18 cellular contexts compared by ENCODE assay signal in the genomic region with DNA sequence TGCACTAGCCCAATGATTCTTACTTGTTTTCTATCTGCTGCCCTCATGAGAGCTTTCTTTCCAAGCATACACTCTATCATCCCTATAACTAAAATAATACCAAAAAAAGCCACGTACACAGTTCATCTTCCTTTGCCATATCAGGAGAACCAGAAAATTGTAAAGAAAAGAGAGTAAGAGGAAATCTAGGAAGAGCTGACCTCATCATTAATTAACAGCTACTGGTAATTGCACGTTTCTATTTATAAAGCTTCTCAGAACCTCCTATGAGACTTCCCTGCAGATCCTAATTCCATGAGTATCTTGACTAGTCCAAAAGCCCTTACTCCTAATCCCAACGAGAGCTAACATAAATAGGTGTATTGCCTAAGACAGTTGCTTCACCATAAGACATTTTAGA.
DNase-seq lines count a peak whose midpoint lies in the region; ATAC-seq, FAIRE-seq and TF ChIP-seq lines count a peak whose summit lies in the region.
"Had no signal": no experiment of that assay in that cellular context is flagged by ENCODE, and none has a peak within 500 bp of the region (broad histone marks: within the 10 kb centered on the region; RNA-seq: fewer than 3 reads in every experiment).

No MANE protein-coding gene starts in this region.

- intact Hi-C loops in Right ventricle myocardium superior (cut with DNase I), result no loop called here

- POLR2A ChIA-PET in HEK293 (lab: Yijun Ruan, JAX), result no interaction called here

- no peaks in the 10 kb centered on the region for H3K36me3 ChIP-seq in cardiac muscle cell
- H3K36me3 ChIP-seq in HEK293 (ENCODE audit: control insufficient read depth in 2 of 2, insufficient read depth in 1 of 2, low read length in 2 of 2), result no peaks in the 10 kb centered on the region
- H3K36me3 ChIP-seq in neural cell (ENCODE audit: insufficient read depth, low read length), result no peaks in the 10 kb centered on the region

- no peak for ATAC-seq in Right ventricle myocardium superior (ENCODE audit: poor library complexity)
- no peak for ATAC-seq in GM18867 (IDR thresholded peaks at IDR 0.05; ENCODE audit: unreplicated experiment)

- H3K79me2 ChIP-seq in neural cell (replicated peaks; ENCODE audit: insufficient read depth, low read length), result no peaks in the 10 kb centered on the region

- H3K27me3 ChIP-seq in cardiac muscle cell, result no peaks in the 10 kb centered on the region
- H3K27me3 ChIP-seq in neural cell (ENCODE audit: insufficient read depth, low read depth, low read length), result no peaks in the 10 kb centered on the region

- H3K27ac ChIP-seq in cardiac muscle cell (peak overlapping the region; percentile 72), HEK293 (ENCODE audit: extremely low read depth, low read depth, low read length) (no peak overlapping the region), neural cell (ENCODE audit: low read length) (peak overlapping the region; percentile 80)
- H3K27ac ChIP-seq: C4-2B, HL-60 had no signal

- H2AFZ ChIP-seq in neural cell (ENCODE audit: low read depth, low read length), result no peak overlapping the region

- H3K4me2 ChIP-seq in neural cell (ENCODE audit: low read length), result no peak overlapping the region

- H3K4me1 ChIP-seq in cardiac muscle cell (ENCODE audit: low read depth), result peaks cover 48% of the 10 kb centered on the region
- H3K4me1 ChIP-seq in HEK293 (ENCODE audit: control insufficient read depth, insufficient read depth, low read length), result peaks cover 45% of the 10 kb centered on the region
- H3K4me1 ChIP-seq: Caco-2 had no signal

- no peak overlapping the region for H3K9ac ChIP-seq in neural cell (ENCODE audit: low read length)

- TF ChIP-seq POLR2A in GM12891 (IDR thresholded peaks at IDR 0.05; ENCODE audit: low read depth, low read length), result no peak

- TF ChIP-seq CTCF in cardiac muscle cell (IDR thresholded peaks at IDR 0.05; ENCODE audit: low read depth, low read length) (no peak), HEK293 (tag by site-specific recombination; IDR thresholded peaks at IDR 0.05) (no peak), neural cell (IDR thresholded peaks at IDR 0.05; ENCODE audit: poor library complexity, severe bottlenecking) (no peak)

- DNase-seq in cardiac muscle cell (ENCODE audit: low read depth in 1 of 2, low spot score in 1 of 2), result peak in 1 of 2 donors; percentile 8
- DNase-seq in Right ventricle myocardium superior, result no peak
- DNase-seq in NCI-H69 (lab: John Stamatoyannopoulos, UW), result peak; percentile 72
- no peak for DNase-seq in GM12891 (ENCODE audit: insufficient read length, low spot score)
- DNase-seq: AML-193; Caco-2; CD4-positive, alpha-beta T cell; HCEC 1CT; HFFc6; KG1 had no signal

- H3K4me3 ChIP-seq in cardiac muscle cell (no peak overlapping the region), HEK293 (ENCODE audit: low read depth, low read length) (no peak overlapping the region), neural cell (ENCODE audit: low read length) (peak overlapping the region; percentile 38)

- FAIRE-seq in GM12891 (lab: Jason Lieb, UNC), result no peak
- FAIRE-seq: D721Med, G401.6, GM12892 had no signal

- H3F3A ChIP-seq in neural cell (ENCODE audit: insufficient read depth, low read length, poor library complexity, severe bottlenecking), result no peaks in the 10 kb centered on the region

- H3K9me2 ChIP-seq in neural cell (ENCODE audit: insufficient read depth, low read length), result no peaks in the 10 kb centered on the region

- no peak for TF ChIP-seq RAD21 in neural cell (conservative IDR thresholded peaks at IDR 0.05)

- no peaks in the 10 kb centered on the region for H3K9me3 ChIP-seq in cardiac muscle cell (ENCODE audit: low read depth)
- no peaks in the 10 kb centered on the region for H3K9me3 ChIP-seq in HEK293 (ENCODE audit: control insufficient read depth, insufficient read depth, low read depth, low read length)
- H3K9me3 ChIP-seq in neural cell (ENCODE audit: low read length), result no peaks in the 10 kb centered on the region
- H3K9me3 ChIP-seq: Caco-2 had no signal

- no peaks in the 10 kb centered on the region for H4K20me1 ChIP-seq in neural cell (ENCODE audit: insufficient read depth)

- CTCF ChIA-PET in HEK293 (lab: Yijun Ruan, JAX), result interaction anchor here (0.6 to 1.2 kb wide), 2 partner anchors 382 to 968 kb away, joined by 3 to 4 read pairs; no protein-coding TSS in a partner anchor

- TF ChIP-seq EP300 in neural cell (conservative IDR thresholded peaks at IDR 0.05; ENCODE audit: poor library complexity, severe bottlenecking), result no peak

TF ChIP-seq in HEK293, 187 proteins besides CTCF, POLR2A, EP300 and RAD21 (continues in another document):
- TF ChIP-seq SP7 (tag by site-specific recombination; IDR thresholded peaks at IDR 0.05), result 0 out of 2 replicates have a peak, but pooled peaks have one; percentile 26
- TF ChIP-seq ZSCAN30 (tag by site-specific recombination; IDR thresholded peaks at IDR 0.05), result no peak
- no peak for TF ChIP-seq ZXDB (tag by site-specific recombination; IDR thresholded peaks at IDR 0.05)
- TF ChIP-seq, protein P1, sequence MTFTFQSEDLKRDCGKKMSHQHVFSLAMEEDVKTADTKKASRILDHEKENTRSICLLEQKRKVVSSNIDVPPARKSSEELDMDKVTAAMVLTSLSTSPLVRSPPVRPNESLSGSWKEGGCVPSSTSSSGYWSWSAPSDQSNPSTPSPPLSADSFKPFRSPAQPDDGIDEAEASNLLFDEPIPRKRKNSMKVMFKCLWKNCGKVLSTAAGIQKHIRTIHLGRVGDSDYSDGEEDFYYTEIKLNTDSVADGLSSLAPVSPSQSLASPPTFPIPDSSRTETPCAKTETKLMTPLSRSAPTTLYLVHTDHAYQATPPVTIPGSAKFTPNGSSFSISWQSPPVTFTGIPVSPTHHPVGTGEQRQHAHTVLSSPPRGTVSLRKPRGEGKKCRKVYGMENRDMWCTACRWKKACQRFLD (tag by site-specific recombination; IDR thresholded peaks at IDR 0.05), result no peak
- TF ChIP-seq, protein P2, sequence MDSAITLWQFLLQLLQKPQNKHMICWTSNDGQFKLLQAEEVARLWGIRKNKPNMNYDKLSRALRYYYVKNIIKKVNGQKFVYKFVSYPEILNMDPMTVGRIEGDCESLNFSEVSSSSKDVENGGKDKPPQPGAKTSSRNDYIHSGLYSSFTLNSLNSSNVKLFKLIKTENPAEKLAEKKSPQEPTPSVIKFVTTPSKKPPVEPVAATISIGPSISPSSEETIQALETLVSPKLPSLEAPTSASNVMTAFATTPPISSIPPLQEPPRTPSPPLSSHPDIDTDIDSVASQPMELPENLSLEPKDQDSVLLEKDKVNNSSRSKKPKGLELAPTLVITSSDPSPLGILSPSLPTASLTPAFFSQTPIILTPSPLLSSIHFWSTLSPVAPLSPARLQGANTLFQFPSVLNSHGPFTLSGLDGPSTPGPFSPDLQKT (IDR thresholded peaks at IDR 0.05; ENCODE audit: borderline replicate concordance, low read depth, low read length), result no peak

TF ChIP-seq in neural cell, 6 proteins besides CTCF, POLR2A, EP300 and RAD21 (continues in another document):
- no peak for TF ChIP-seq SMC3 (conservative IDR thresholded peaks at IDR 0.05; ENCODE audit: poor library complexity)
- no peak for TF ChIP-seq TAF1 (IDR thresholded peaks at IDR 0.05; ENCODE audit: low read depth)
- TF ChIP-seq POLR2AphosphoS5 (IDR thresholded peaks at IDR 0.05), result no peak
- TF ChIP-seq EZH2 (IDR thresholded peaks at IDR 0.05; ENCODE audit: borderline replicate concordance, insufficient read depth, low read length, poor library complexity, severe bottlenecking), result no peak
- TF ChIP-seq MXI1 (conservative IDR thresholded peaks at IDR 0.05; ENCODE audit: poor library complexity, severe bottlenecking), result no peak

TF ChIP-seq in GM12891, 5 proteins besides CTCF, POLR2A, EP300 and RAD21:
- TF ChIP-seq POLR2AphosphoS5 (IDR thresholded peaks at IDR 0.05; ENCODE audit: low read depth, low read length), result no peak
- no peak for TF ChIP-seq TAF1 (IDR thresholded peaks at IDR 0.05; ENCODE audit: low read depth, low read length)
- TF ChIP-seq PAX5 (IDR thresholded peaks at IDR 0.05; ENCODE audit: insufficient read depth, low read length, severe bottlenecking), result no peak
